In the genomic region with DNA sequence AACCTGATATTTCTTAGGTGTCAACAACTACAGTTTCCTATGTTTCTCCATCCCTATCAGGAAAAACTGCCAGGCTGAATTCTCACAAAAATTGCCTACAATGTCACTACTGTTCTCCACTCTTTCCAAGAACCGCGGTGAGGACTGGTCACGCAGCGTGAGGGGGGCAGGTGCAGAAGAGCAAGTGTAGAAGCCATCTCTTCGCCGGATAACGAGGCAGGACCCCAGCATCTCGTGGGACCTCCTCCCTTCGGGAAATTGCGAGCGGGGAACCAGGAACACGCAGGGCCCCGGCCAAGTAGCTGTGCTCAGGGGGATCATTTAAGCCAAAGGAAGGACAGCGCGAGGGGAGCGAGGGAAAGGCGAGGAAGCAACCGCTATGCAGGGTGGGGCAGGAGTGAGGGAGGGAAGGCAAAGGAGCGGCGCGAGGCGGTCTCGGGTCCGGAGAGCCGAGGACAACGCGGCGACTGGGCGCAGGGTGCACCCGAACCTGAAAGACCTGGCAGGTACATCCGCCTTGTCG, we compare ENCODE assay signal across 8 cellular contexts. TPM values are rescaled to one million over a fixed set of nuclear protein-coding genes. Genes with fewer than 3 reads are reported as not detected.
DNase-seq lines count a peak whose midpoint lies in the region; ATAC-seq, FAIRE-seq and TF ChIP-seq lines count a peak whose summit lies in the region.

No MANE protein-coding gene starts in this region.

- H3K4me1 Mint-ChIP-seq in HFFc6 (ENCODE audit: low read depth), result peaks cover 54% of the 10 kb centered on the region

- H3K36me3 Mint-ChIP-seq in HFFc6 (ENCODE audit: low read depth), result no peaks in the 10 kb centered on the region; the same call in none of the 2 replicates

- intact Hi-C loops in K562 (cut with micrococcal nuclease), result loop anchor here (10.0 kb wide), 2 partner anchors 303 to 403 kb away; a partner anchor contains a TSS

- H3K9ac ChIP-seq in K562 (ENCODE audit: insufficient read depth in 1 of 2, low read depth in 2 of 2, low read length in 2 of 2), result peak overlapping the region; percentile 77 to 95

- in situ Hi-C loops in K562 (cut with MboI), result loop anchor here (5.0 kb wide), 1 partner anchor 70 kb away; no protein-coding TSS in a partner anchor

- H4K20me1 ChIP-seq in K562 (replicated peaks; ENCODE audit: control insufficient read depth, insufficient read depth, low read length), result peaks cover 4% of the 10 kb centered on the region; the same call in 1 of the 2 replicates

- no peak for FAIRE-seq in K562 (lab: Jason Lieb, UNC)

- POLR2A ChIA-PET in K562 (lab: Yijun Ruan, JAX), result no interaction called here

- H3K27me3 Mint-ChIP-seq in HFFc6 (ENCODE audit: insufficient read depth), result peaks cover 3% of the 10 kb centered on the region

- peak; percentile 69 for ATAC-seq in K562

- TF ChIP-seq EP300 in K562 (IDR thresholded peaks at IDR 0.05; ENCODE audit: low read length), result no peak
- no peak for TF ChIP-seq EP300 in suprapubic skin (IDR thresholded peaks at IDR 0.05)

- WGBS in K562 (ENCODE audit: insufficient coverage, low coverage, missing lambda C conversion rate), result 0% methylated on average over 15 of the region's 32 CpGs
- WGBS in suprapubic skin, result under 1% methylated on average over 31 of the region's 32 CpGs

- peak overlapping the region; percentile 95 for H2AFZ ChIP-seq in K562 (ENCODE audit: low read depth, low read length)

- no TSS peak for BruUV-seq in K562 (replicated peaks; lab: Mats Ljungman, UMichigan)

- no peak for TF ChIP-seq CTCF in HFFc6 (IDR thresholded peaks at IDR 0.05)
- TF ChIP-seq CTCF in K562 (IDR thresholded peaks at IDR 0.05 in 2 of 3, conservative IDR thresholded peaks at IDR 0.05 in 1 of 3; ENCODE audit: insufficient read depth in 2 of 3, low read depth in 1 of 3, low read length in 3 of 3), result no peak
- no peak for TF ChIP-seq CTCF in suprapubic skin (IDR thresholded peaks at IDR 0.05)

- no peak for TF ChIP-seq RAD21 in K562 (CRISPR knock-in tag; conservative IDR thresholded peaks at IDR 0.05 in 1 of 2, IDR thresholded peaks at IDR 0.05 in 1 of 2)

- H3K4me1 ChIP-seq in K562 (replicated peaks in 1 of 2; ENCODE audit: control insufficient read depth in 2 of 2, insufficient read depth in 2 of 2, low read length in 2 of 2) (peaks cover 10 to 11% of the 10 kb centered on the region in 2 experiments; a peak in 4 of 5 replicates), suprapubic skin (peaks cover 55% of the 10 kb centered on the region)

- peak overlapping the region; percentile 86 for H3K4me3 ChIP-seq in K562
- peak overlapping the region; percentile 80 for H3K4me3 ChIP-seq in suprapubic skin

- no peak for TF ChIP-seq POLR2A in K562 (conservative IDR thresholded peaks at IDR 0.05)
- TF ChIP-seq POLR2A in suprapubic skin (IDR thresholded peaks at IDR 0.05), result no peak

- H3K79me2 ChIP-seq in K562 (ENCODE audit: control insufficient read depth, insufficient read depth, low read length), result peaks cover 25% of the 10 kb centered on the region

- peak overlapping the region; percentile 98 for H3K4me3 Mint-ChIP-seq in HFFc6

- CTCF ChIA-PET in K562 (lab: Yijun Ruan, JAX; ENCODE audit: low intra/inter-chr PET ratio), result no interaction called here

- H3K9me3 ChIP-seq in K562 (replicated peaks; ENCODE audit: control insufficient read depth, insufficient read depth, low read depth, low read length) (no peaks in the 10 kb centered on the region), suprapubic skin (no peaks in the 10 kb centered on the region)

- H3K27me3 ChIP-seq in K562 (ENCODE audit: control insufficient read depth in 2 of 2, insufficient read depth in 2 of 2, low read length in 2 of 2), result no peaks in the 10 kb centered on the region; a peak in 2 of 5 replicates
- no peaks in the 10 kb centered on the region for H3K27me3 ChIP-seq in layer of hippocampus (ENCODE audit: control insufficient read depth, insufficient read depth, low read length)
- no peaks in the 10 kb centered on the region for H3K27me3 ChIP-seq in suprapubic skin

- H3K36me3 ChIP-seq in K562 (ENCODE audit: control insufficient read depth, insufficient read depth, low read length) (peaks cover 5% of the 10 kb centered on the region; the same call in 1 of the 3 replicates), suprapubic skin (no peaks in the 10 kb centered on the region)

- H3K27ac Mint-ChIP-seq in HFFc6, result peak overlapping the region; percentile 95

- no peaks in the 10 kb centered on the region for H3K9me1 ChIP-seq in K562 (ENCODE audit: control insufficient read depth, insufficient read depth, low read length)

- H3K27ac ChIP-seq in K562 (ENCODE audit: extremely low read depth, low read depth, low read length) (0 out of 3 replicates have a peak overlapping the region, but pooled peaks have one; percentile 59), layer of hippocampus (ENCODE audit: low read depth, low read length) (peak overlapping the region; percentile 93), suprapubic skin (no peak overlapping the region)

- no peaks in the 10 kb centered on the region for H3K9me3 Mint-ChIP-seq in HFFc6

- H3K4me2 ChIP-seq in K562 (ENCODE audit: insufficient read depth, low read length), result peak overlapping the region; percentile 91

- DNase-seq in activated CD4-positive, alpha-beta T cell treated with anti-CD3 and anti-CD28 coated beads for 48 hours, result peak; percentile 27
- no peak for DNase-seq in activated CD4-positive, alpha-beta T cell treated with anti-CD3 and anti-CD28 coated beads, Interleukin-2, amount 50 U/mL, for 1 hour
- DNase-seq in HFFc6 (no peak), NCI-H146 (lab: John Stamatoyannopoulos, UW) (peak; percentile 58), K562 (ENCODE audit: extremely low read depth in 1 of 4, low spot score in 3 of 4) (peak; percentile 18 to 28 (median 24)), suprapubic skin (ENCODE audit: low spot score in 2 of 2) (peak; percentile 71 to 81), GM19240 (ENCODE audit: insufficient read length, low spot score) (no peak)

TF ChIP-seq in K562, 482 proteins besides CTCF, POLR2A, EP300 and RAD21 (continues in another document):
- TF ChIP-seq POLR2B (IDR thresholded peaks at IDR 0.05; ENCODE audit: low read depth, partially characterized antibody) (no peak), NRF1 (conservative IDR thresholded peaks at IDR 0.05 in 1 of 2, IDR thresholded peaks at IDR 0.05 in 1 of 2) (no peak), PML (IDR thresholded peaks at IDR 0.05; ENCODE audit: low read length) (no peak), ZNF695 (CRISPR knock-in tag; IDR thresholded peaks at IDR 0.05) (no peak), MECOM (CRISPR knock-in tag; IDR thresholded peaks at IDR 0.05) (no peak)
- TF ChIP-seq, protein P1, sequence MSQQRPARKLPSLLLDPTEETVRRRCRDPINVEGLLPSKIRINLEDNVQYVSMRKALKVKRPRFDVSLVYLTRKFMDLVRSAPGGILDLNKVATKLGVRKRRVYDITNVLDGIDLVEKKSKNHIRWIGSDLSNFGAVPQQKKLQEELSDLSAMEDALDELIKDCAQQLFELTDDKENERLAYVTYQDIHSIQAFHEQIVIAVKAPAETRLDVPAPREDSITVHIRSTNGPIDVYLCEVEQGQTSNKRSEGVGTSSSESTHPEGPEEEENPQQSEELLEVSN (IDR thresholded peaks at IDR 0.05; ENCODE audit: borderline replicate concordance in 1 of 2, extremely low read depth in 1 of 2, insufficient read depth in 1 of 2, insufficient read length in 1 of 2, low read depth in 1 of 2, low read length in 1 of 2, poor library complexity in 1 of 2, severe bottlenecking in 1 of 2), result peak; percentile 5 to 27

RNA-seq across cellular contexts. Expression of a gene that starts 0.6 kb away (rescaled TPM):
- 100 to 1,000 TPM; 119 to 137 (median 129) TPM for total RNA-seq in HFFc6 (2021; fragmentation: NEBNext Ultra II Directional; extraction: Animal tissue kit (Norgen Biotek cat#: 25700))
- total RNA-seq in K562 (2011; cell fraction: chromatin; rRNA removed; ENCODE audit: low replicate concordance), result 15.3 and 15.5 TPM in 2 replicates
- total RNA-seq in K562 (2011; cell fraction: nucleolus; rRNA removed), result 18.6 and 20.5 TPM in 2 replicates
- 20.0 and 22.3 TPM in 2 replicates for total RNA-seq in K562 (2011; cell fraction: nucleoplasm; rRNA removed)
- total RNA-seq in K562 (2014; rRNA removed) (14.4 and 16.5 TPM in 2 replicates), K562 (2014; rRNA removed; fragmentation: Illumina TruSeq; extraction: Trizol) (13.0 and 14.1 TPM in 2 replicates), K562 (2015; rRNA removed; fragmentation: Illumina TruSeq; extraction: Trizol) (14.8 and 15.2 TPM in 2 replicates), K562 (2021) (15.9 and 17.8 TPM in 2 replicates), suprapubic skin (10 to 100 TPM; 61.8 to 89.3 (median 69.9) TPM)
- polyA plus RNA-seq in K562 (2011; rRNA removed) (13.6 and 18.0 TPM in 2 replicates), K562 (2014; fragmentation: Illumina TruSeq; extraction: Trizol) (14.9 and 15.3 TPM in 2 replicates), K562 (2014; fragmentation: Nextera tagmentation; extraction: Ambion mirVana) (1 to 10 TPM; 6.7 to 8.8 TPM), K562 (2014; rRNA removed) (18.2 and 21.8 TPM in 2 replicates)
- polyA plus RNA-seq in K562 (2011; cell fraction: cytosol; rRNA removed), result 11.5 and 20.7 TPM in 2 replicates
- 12.6 and 16.2 TPM in 2 replicates for polyA plus RNA-seq in K562 (2011; cell fraction: nucleus; rRNA removed)
- 15.7 and 16.1 TPM in 2 replicates for polyA plus RNA-seq in K562 (2012)
- 8.4 and 13.1 TPM in 2 replicates for polyA minus RNA-seq in K562 (2011; rRNA and poly(A)+ RNA removed)
- 5.2 and 8.2 TPM in 2 replicates for polyA minus RNA-seq in K562 (2011; cell fraction: cytosol; rRNA and poly(A)+ RNA removed)
- 4.7 and 7.4 TPM in 2 replicates for polyA minus RNA-seq in K562 (2011; cell fraction: nucleus; rRNA and poly(A)+ RNA removed)

RNA-seq across cellular contexts. Expression of a gene that starts 42.9 kb away (rescaled TPM):
- total RNA-seq in HFFc6 (2021; fragmentation: NEBNext Ultra II Directional; extraction: Animal tissue kit (Norgen Biotek cat#: 25700)), result not detected
- not detected in 2 replicates for total RNA-seq in K562 (2011; cell fraction: chromatin; rRNA removed; ENCODE audit: low replicate concordance)
- not detected in 2 replicates for total RNA-seq in K562 (2011; cell fraction: nucleolus; rRNA removed)
- total RNA-seq in K562 (2011; cell fraction: nucleoplasm; rRNA removed), result not detected in 2 replicates
- total RNA-seq in K562 (2014; rRNA removed) (not detected in 2 replicates), K562 (2014; rRNA removed; fragmentation: Illumina TruSeq; extraction: Trizol) (not detected in 2 replicates), K562 (2015; rRNA removed; fragmentation: Illumina TruSeq; extraction: Trizol) (0.19 TPM in 1 of 2 replicates, not detected in the other), K562 (2021) (not detected in 2 replicates), suprapubic skin (1 to 10 TPM in 2 of 4 donors, under 1 TPM in 1, not detected in 1; 0.97 to 4.1 (median 2.7) TPM)
- polyA plus RNA-seq in K562 (2011; rRNA removed) (not detected in 2 replicates), K562 (2014; fragmentation: Illumina TruSeq; extraction: Trizol) (not detected in 2 replicates), K562 (2014; fragmentation: Nextera tagmentation; extraction: Ambion mirVana) (not detected), K562 (2014; rRNA removed) (0.23 TPM in 1 of 2 replicates, not detected in the other)
- polyA plus RNA-seq in K562 (2011; cell fraction: cytosol; rRNA removed), result 0.15 TPM in 1 of 2 replicates, not detected in the other
- not detected in 2 replicates for polyA plus RNA-seq in K562 (2011; cell fraction: nucleus; rRNA removed)
- 0.12 and 3.3 TPM in 2 replicates for polyA plus RNA-seq in K562 (2012)
- polyA minus RNA-seq in K562 (2011; rRNA and poly(A)+ RNA removed), result not detected in 2 replicates
- polyA minus RNA-seq in K562 (2011; cell fraction: cytosol; rRNA and poly(A)+ RNA removed), result not detected in 2 replicates
- polyA minus RNA-seq in K562 (2011; cell fraction: nucleus; rRNA and poly(A)+ RNA removed), result not detected in 2 replicates

Comparison
In these comparisons a context has a peak if more than half of its experiments do, and no peak if none do; other contexts are left out.
1. DNase-seq: peak in activated CD4-positive, alpha-beta T cell treated with anti-CD3 and anti-CD28 coated beads for 48 hours (single experiment), NCI-H146 (single experiment), K562 (4 of 4) and suprapubic skin (2 of 2); none in activated CD4-positive, alpha-beta T cell treated with anti-CD3 and anti-CD28 coated beads, Interleukin-2, amount 50 U/mL, for 1 hour (single experiment), HFFc6 (single experiment) and GM19240 (single experiment).